ENCODE assay signal across 23 cellular contexts in genomic region chrX:34868633-34869032, GRCh38.
"Had no signal": no experiment of that assay in that cellular context is flagged by ENCODE, and none has a peak within 500 bp of the region (broad histone marks: within the 10 kb centered on the region; RNA-seq: fewer than 3 reads in every experiment).

No MANE protein-coding gene starts in this region.

- H3K4me3 Mint-ChIP-seq: natural killer cell treated with Interleukin-12 subunit alpha and Interleukin-12 subunit beta and Interleukin-15 and Interleukin-18, amount 100 ng/mL, for 72 hours had no signal

- H3K4me1 ChIP-seq: heart left ventricle, pancreas, stomach, transverse colon had no signal

- H3K27ac Mint-ChIP-seq: natural killer cell treated with Interleukin-12 subunit alpha and Interleukin-12 subunit beta and Interleukin-15 and Interleukin-18, amount 100 ng/mL, for 72 hours; progenitor cell of endocrine pancreas had no signal

- FAIRE-seq: pancreas, small intestine had no signal

- H3K9me3 ChIP-seq: pancreas, thoracic aorta, transverse colon had no signal

- H3K27me3 ChIP-seq: heart left ventricle, stomach, transverse colon had no signal

- H3K27me3 Mint-ChIP-seq: natural killer cell treated with Interleukin-12 subunit alpha and Interleukin-12 subunit beta and Interleukin-15 and Interleukin-18, amount 100 ng/mL, for 72 hours; progenitor cell of endocrine pancreas had no signal

- H3K36me3 ChIP-seq: heart left ventricle, pancreas, stomach, thoracic aorta, transverse colon had no signal

- H3K27ac ChIP-seq: dorsolateral prefrontal cortex, heart left ventricle, pancreas, stomach, thoracic aorta, transverse colon had no signal

- DNase-seq: cortex of kidney; dorsolateral prefrontal cortex; effector CD8-positive, alpha-beta T cell; foreskin melanocyte; heart left ventricle; hippocampal formation; left colon; left ventricle myocardium superior; mesenchymal stem cell; midbrain; occipital lobe; pancreas; right cardiac atrium; small intestine; stimulated activated CD4-positive, alpha-beta T cell treated with anti-CD3 and anti-CD28 coated beads, Interleukin-12 subunit alpha, Interleukin-12 subunit beta, amount 100 ng/mL, for 4 hours; stimulated activated naive CD4-positive, alpha-beta T cell; stomach; substantia nigra; transverse colon had no signal

- ATAC-seq: heart left ventricle; left colon; left ventricle myocardium superior; natural killer cell treated with Interleukin-12 subunit alpha and Interleukin-12 subunit beta and Interleukin-15 and Interleukin-18, amount 100 ng/mL, for 72 hours; pancreas; right cardiac atrium had no signal

- H3K4me3 ChIP-seq: dorsolateral prefrontal cortex, heart left ventricle, lung, pancreas, stomach, thoracic aorta, transverse colon had no signal
